31 cellular contexts compared by ENCODE assay signal in the genomic region with DNA sequence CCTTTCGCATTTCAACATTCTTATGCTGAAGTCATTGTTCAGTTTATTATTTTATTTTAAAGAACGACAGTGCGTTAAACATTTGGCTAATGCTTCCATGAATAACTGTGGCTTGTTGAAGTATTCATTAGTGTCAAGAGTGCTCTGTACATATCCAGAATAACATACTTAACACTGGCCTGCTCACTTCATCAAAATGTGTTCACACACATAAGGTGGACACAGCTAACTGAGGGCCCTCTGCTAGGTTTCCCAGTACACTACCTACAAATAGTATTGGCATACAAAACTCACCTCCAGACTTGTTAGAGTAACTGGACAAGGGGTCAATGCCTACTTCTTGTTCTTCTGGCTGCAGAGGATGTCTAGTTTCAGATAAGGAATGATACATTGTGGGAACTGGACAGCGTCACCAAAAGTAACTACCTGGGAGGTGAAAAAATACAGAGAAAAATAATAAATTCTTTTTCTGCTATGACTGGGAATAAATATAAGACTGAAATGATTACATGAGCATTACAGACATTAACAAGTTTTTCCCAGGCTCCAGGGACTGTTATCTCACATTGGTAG.
"Had no signal": no experiment of that assay in that cellular context is flagged by ENCODE, and none has a peak within 500 bp of the region (broad histone marks: within the 10 kb centered on the region; RNA-seq: fewer than 3 reads in every experiment).

No MANE protein-coding gene starts in this region.

- H3K9me3 Mint-ChIP-seq: activated B cell treated with CpG ODN at 0.5 μM for 24 hours; activated CD8-positive, alpha-beta T cell treated with anti-CD3 and anti-CD28 coated beads for 36 hours; activated T-cell treated with anti-CD3 and anti-CD28 coated beads, Interleukin-2, amount 50 U/mL, for 4 hours; activated T-helper 17 cell treated with anti-CD3 and anti-CD28 coated beads, Interleukin-2, amount 50 U/mL, for 72 hours; brain; central memory CD8-positive, alpha-beta T cell; dendritic cell treated with granulocyte-macrophage colony-stimulating factor and Interleukin-4, amounts not matched to agents 40 ng/mL and 50 ng/mL, for 4 days; endodermal cell; T-helper 2 cell treated with Interferon-gamma antibody and Interleukin-4, amounts not matched to agents 5 μg/mL and 100 μg/mL, for 36 hours had no signal

- H3K4me1 ChIP-seq: breast epithelium had no signal

- H3K36me3 Mint-ChIP-seq: brain had no signal

- H3K4me1 Mint-ChIP-seq: activated B cell treated with CpG ODN at 0.5 μM for 24 hours; activated T-helper 17 cell treated with anti-CD3 and anti-CD28 coated beads, Interleukin-2, amount 50 U/mL, for 72 hours; brain; central memory CD8-positive, alpha-beta T cell; T-helper 17 cell had no signal

- H3K36me3 ChIP-seq: ascending aorta, breast epithelium, WERI-Rb-1 had no signal

- H3K27me3 Mint-ChIP-seq: activated B cell treated with CpG ODN at 0.5 μM for 24 hours; activated CD8-positive, alpha-beta T cell treated with anti-CD3 and anti-CD28 coated beads for 36 hours; activated naive CD8-positive, alpha-beta T cell; activated T-helper 17 cell treated with anti-CD3 and anti-CD28 coated beads, Interleukin-2, amount 50 U/mL, for 72 hours; central memory CD8-positive, alpha-beta T cell; dendritic cell treated with granulocyte-macrophage colony-stimulating factor and Interleukin-4, amounts not matched to agents 40 ng/mL and 50 ng/mL, for 4 days; T-helper 17 cell had no signal

- DNase-seq: activated B cell treated with CpG ODN at 0.5 μM for 24 hours; activated CD4-positive, alpha-beta T cell treated with anti-CD3 and anti-CD28 coated beads for 48 hours; activated CD4-positive, alpha-beta T cell treated with anti-CD3 and anti-CD28 coated beads, Interleukin-2, amount 50 U/mL, for 1 hour; activated CD4-positive, alpha-beta T cell treated with anti-CD3 and anti-CD28 coated beads, Interleukin-2, amount 50 U/mL, for 48 hours; activated CD8-positive, alpha-beta memory T cell treated with anti-CD3 and anti-CD28 coated beads for 24 hours; activated CD8-positive, alpha-beta T cell treated with anti-CD3 and anti-CD28 coated beads for 36 hours; activated effector memory CD4-positive, alpha-beta T cell treated with Interleukin-2 at 50 U/mL for 16 hours; activated gamma-delta T cell treated with Interleukin-2 at 50 U/mL for 16 hours; activated naive CD4-positive, alpha-beta T cell treated with anti-CD3 and anti-CD28 coated beads, Interleukin-2, amount 50 U/mL, for 16 hours; activated naive CD4-positive, alpha-beta T cell treated with Interleukin-2 at 50 U/mL for 16 hours; activated T-cell treated with anti-CD3 and anti-CD28 coated beads, Interleukin-2, amount 50 U/mL, for 4 hours; dorsolateral prefrontal cortex; effector memory CD4-positive, alpha-beta T cell; endodermal cell; foreskin fibroblast; head of caudate nucleus; hippocampal formation; T-helper 17 cell; T1000; WERI-Rb-1 had no signal

- H3K27me3 ChIP-seq: ascending aorta, breast epithelium, dorsolateral prefrontal cortex had no signal

- H3K27ac Mint-ChIP-seq: activated B cell treated with CpG ODN at 0.5 μM for 24 hours; activated CD8-positive, alpha-beta T cell treated with anti-CD3 and anti-CD28 coated beads for 36 hours; activated naive CD8-positive, alpha-beta T cell; activated T-helper 17 cell treated with anti-CD3 and anti-CD28 coated beads, Interleukin-2, amount 50 U/mL, for 72 hours; brain; dendritic cell treated with granulocyte-macrophage colony-stimulating factor and Interleukin-4, amounts not matched to agents 40 ng/mL and 50 ng/mL, for 4 days; endodermal cell; T-helper 17 cell; T-helper 2 cell treated with Interferon-gamma antibody and Interleukin-4, amounts not matched to agents 5 μg/mL and 100 μg/mL, for 36 hours had no signal

- ATAC-seq: activated CD4-positive, CD25-positive, alpha-beta regulatory T cell treated with anti-CD3 and anti-CD28 coated beads, Interleukin-2, amount 50 U/mL, for 24 hours; activated CD8-positive, alpha-beta T cell treated with anti-CD3 and anti-CD28 coated beads for 36 hours; activated T-cell treated with anti-CD3 and anti-CD28 coated beads, Interleukin-2, amount 50 U/mL, for 4 hours; activated T-helper 17 cell treated with anti-CD3 and anti-CD28 coated beads, Interleukin-2, amount 50 U/mL, for 72 hours; esophagus mucosa; T-helper 17 cell had no signal

- H3K4me3 ChIP-seq: ascending aorta, breast epithelium, coronary artery, dorsolateral prefrontal cortex had no signal

- H3K27ac ChIP-seq: ascending aorta, breast epithelium, coronary artery, dorsolateral prefrontal cortex, WERI-Rb-1 had no signal

- H3K4me3 Mint-ChIP-seq: activated B cell treated with CpG ODN at 0.5 μM for 24 hours; activated CD8-positive, alpha-beta T cell treated with anti-CD3 and anti-CD28 coated beads for 36 hours; activated naive CD8-positive, alpha-beta T cell; activated T-cell treated with anti-CD3 and anti-CD28 coated beads, Interleukin-2, amount 50 U/mL, for 4 hours; activated T-helper 17 cell treated with anti-CD3 and anti-CD28 coated beads, Interleukin-2, amount 50 U/mL, for 72 hours; brain; central memory CD8-positive, alpha-beta T cell; dendritic cell treated with granulocyte-macrophage colony-stimulating factor and Interleukin-4, amounts not matched to agents 40 ng/mL and 50 ng/mL, for 4 days; endodermal cell; T-helper 17 cell; T-helper 2 cell treated with Interferon-gamma antibody and Interleukin-4, amounts not matched to agents 5 μg/mL and 100 μg/mL, for 36 hours had no signal

- H3K9me3 ChIP-seq: ascending aorta, breast epithelium had no signal
